In genomic region chr10:130191380-130191779, GRCh38 we compare ENCODE assay signal across 14 cellular contexts. TPM values are rescaled to one million over a fixed set of nuclear protein-coding genes. Genes with fewer than 3 reads are reported as not detected.
DNase-seq lines count a peak whose midpoint lies in the region; ATAC-seq lines count a peak whose summit lies in the region.
"Had no signal": no experiment of that assay in that cellular context is flagged by ENCODE, and none has a peak within 500 bp of the region (broad histone marks: within the 10 kb centered on the region; RNA-seq: fewer than 3 reads in every experiment).

No MANE protein-coding gene starts in this region.

- H3K36me3 Mint-ChIP-seq in activated T-cell treated with anti-CD3 and anti-CD28 coated beads, Interleukin-2, amount 50 U/mL, for 72 hours (ENCODE audit: insufficient read depth in 2 of 2): no peaks in the 10 kb centered on the region
- H3K36me3 Mint-ChIP-seq in IgD-negative memory B cell (peaks cover 2% of the 10 kb centered on the region), immature natural killer cell (no peaks in the 10 kb centered on the region)
- peaks cover 10% of the 10 kb centered on the region for H3K36me3 Mint-ChIP-seq in stimulated activated effector memory CD8-positive, alpha-beta T cell treated with anti-CD3 and anti-CD28 coated beads, Interleukin-12 subunit alpha, Interleukin-12 subunit beta, amount 100 ng/mL, for 72 hours

- no peak for DNase-seq in activated T-cell treated with anti-CD3 and anti-CD28 coated beads, Interleukin-2, amount 50 U/mL, for 72 hours
- no peak for DNase-seq in activated T-cell treated with anti-CD3 and anti-CD28 coated beads for 4 hours
- no peak for DNase-seq in immature natural killer cell
- DNase-seq in stimulated activated effector memory CD8-positive, alpha-beta T cell treated with anti-CD3 and anti-CD28 coated beads, Interleukin-12 subunit alpha, Interleukin-12 subunit beta, amount 100 ng/mL, for 72 hours (ENCODE audit: low spot score in 2 of 2): no peak
- no peak for DNase-seq in stimulated activated CD4-positive, alpha-beta T cell treated with anti-CD3 and anti-CD28 coated beads, Interleukin-12 subunit alpha, Interleukin-12 subunit beta, amount 100 ng/mL, for 4 hours
- no peak for DNase-seq in NCI-H526 treated with DMSO at 0.1 percent for 48 hours (lab: John Stamatoyannopoulos, UW)
- DNase-seq in NCI-H446 treated with DMSO at 0.1 percent for 48 hours (lab: John Stamatoyannopoulos, UW): no peak
- DNase-seq: amniotic stem cell, hippocampal formation, kidney, NCI-H146, nucleus accumbens, right lobe of liver had no signal

- no peak overlapping the region for H3K27ac Mint-ChIP-seq in activated T-cell treated with anti-CD3 and anti-CD28 coated beads, Interleukin-2, amount 50 U/mL, for 72 hours
- no peak overlapping the region for H3K27ac Mint-ChIP-seq in IgD-negative memory B cell
- peak overlapping the region in 1 of 6 donors; percentile 62 for H3K27ac Mint-ChIP-seq in immature natural killer cell
- H3K27ac Mint-ChIP-seq in stimulated activated effector memory CD8-positive, alpha-beta T cell treated with anti-CD3 and anti-CD28 coated beads, Interleukin-12 subunit alpha, Interleukin-12 subunit beta, amount 100 ng/mL, for 72 hours: no peak overlapping the region

- H3K4me1 Mint-ChIP-seq in activated T-cell treated with anti-CD3 and anti-CD28 coated beads, Interleukin-2, amount 50 U/mL, for 72 hours (ENCODE audit: low read depth): no peaks in the 10 kb centered on the region
- H3K4me1 Mint-ChIP-seq in IgD-negative memory B cell: peaks cover 0 to 7% (median 3%) of the 10 kb centered on the region in 3 donors
- H3K4me1 Mint-ChIP-seq in immature natural killer cell: peaks cover 8 to 12% of the 10 kb centered on the region in 2 donors
- H3K4me1 Mint-ChIP-seq in stimulated activated effector memory CD8-positive, alpha-beta T cell treated with anti-CD3 and anti-CD28 coated beads, Interleukin-12 subunit alpha, Interleukin-12 subunit beta, amount 100 ng/mL, for 72 hours: peaks cover 5% of the 10 kb centered on the region

- H3K27me3 Mint-ChIP-seq in activated T-cell treated with anti-CD3 and anti-CD28 coated beads, Interleukin-2, amount 50 U/mL, for 72 hours (ENCODE audit: low read depth): peaks cover 9% of the 10 kb centered on the region
- H3K27me3 Mint-ChIP-seq in IgD-negative memory B cell (no peaks in the 10 kb centered on the region), immature natural killer cell (ENCODE audit: low read depth in 3 of 3) (peaks cover 3 to 8% (median 3%) of the 10 kb centered on the region in 3 donors)

- no peaks in the 10 kb centered on the region for H3K9me3 Mint-ChIP-seq in activated T-cell treated with anti-CD3 and anti-CD28 coated beads, Interleukin-2, amount 50 U/mL, for 72 hours
- no peaks in the 10 kb centered on the region for H3K9me3 Mint-ChIP-seq in IgD-negative memory B cell
- H3K9me3 Mint-ChIP-seq in immature natural killer cell: no peaks in the 10 kb centered on the region
- H3K9me3 Mint-ChIP-seq in stimulated activated effector memory CD8-positive, alpha-beta T cell treated with anti-CD3 and anti-CD28 coated beads, Interleukin-12 subunit alpha, Interleukin-12 subunit beta, amount 100 ng/mL, for 72 hours: no peaks in the 10 kb centered on the region

- ATAC-seq in activated T-cell treated with anti-CD3 and anti-CD28 coated beads, Interleukin-2, amount 50 U/mL, for 72 hours (replicated peaks in 1 of 2): no peak
- ATAC-seq in stimulated activated effector memory CD8-positive, alpha-beta T cell treated with anti-CD3 and anti-CD28 coated beads, Interleukin-12 subunit alpha, Interleukin-12 subunit beta, amount 100 ng/mL, for 72 hours: no peak

- H3K4me3 Mint-ChIP-seq in activated T-cell treated with anti-CD3 and anti-CD28 coated beads, Interleukin-2, amount 50 U/mL, for 72 hours: peak overlapping the region; percentile 21 to 52
- H3K4me3 Mint-ChIP-seq in IgD-negative memory B cell: peak overlapping the region in 3 of 4 donors; percentile 54 to 77 (median 73)
- peak overlapping the region; percentile 58 to 64 (median 62) for H3K4me3 Mint-ChIP-seq in immature natural killer cell
- H3K4me3 Mint-ChIP-seq in stimulated activated effector memory CD8-positive, alpha-beta T cell treated with anti-CD3 and anti-CD28 coated beads, Interleukin-12 subunit alpha, Interleukin-12 subunit beta, amount 100 ng/mL, for 72 hours: peak overlapping the region; percentile 44

RNA-seq across cellular contexts. Expression of gene GLRX3, which starts 55.2 kb away (rescaled TPM):
- total RNA-seq in activated T-cell treated with anti-CD3 and anti-CD28 coated beads, Interleukin-2, amount 50 U/mL, for 72 hours: 10 to 100 TPM; 58.5 to 69.3 TPM
- polyA plus RNA-seq in IgD-negative memory B cell: 78.7 TPM
- 100 to 1,000 TPM in 1 of 3 donors, 10 to 100 TPM in 2; 83.7 to 139 (median 85.8) TPM for polyA plus RNA-seq in immature natural killer cell
